In genomic region chrX:155349448-155349847, GRCh38 we compare ENCODE assay signal across 7 cellular contexts. TPM values are rescaled to one million over a fixed set of nuclear protein-coding genes. Genes with fewer than 3 reads are reported as not detected.
"Had no signal": no experiment of that assay in that cellular context is flagged by ENCODE, and none has a peak within 500 bp of the region (broad histone marks: within the 10 kb centered on the region; RNA-seq: fewer than 3 reads in every experiment).

No MANE protein-coding gene starts in this region.

RNA-seq across cellular contexts. Expression of gene F8A2, which starts 32.4 kb away (rescaled TPM):
- total RNA-seq: GM23248, GM23338, H1, H4, H7, H9, HFFc6 had no signal
- polyA plus RNA-seq: GM23248, GM23338, H1 had no signal
